ENCODE assay signal across 8 cellular contexts in the genomic region with DNA sequence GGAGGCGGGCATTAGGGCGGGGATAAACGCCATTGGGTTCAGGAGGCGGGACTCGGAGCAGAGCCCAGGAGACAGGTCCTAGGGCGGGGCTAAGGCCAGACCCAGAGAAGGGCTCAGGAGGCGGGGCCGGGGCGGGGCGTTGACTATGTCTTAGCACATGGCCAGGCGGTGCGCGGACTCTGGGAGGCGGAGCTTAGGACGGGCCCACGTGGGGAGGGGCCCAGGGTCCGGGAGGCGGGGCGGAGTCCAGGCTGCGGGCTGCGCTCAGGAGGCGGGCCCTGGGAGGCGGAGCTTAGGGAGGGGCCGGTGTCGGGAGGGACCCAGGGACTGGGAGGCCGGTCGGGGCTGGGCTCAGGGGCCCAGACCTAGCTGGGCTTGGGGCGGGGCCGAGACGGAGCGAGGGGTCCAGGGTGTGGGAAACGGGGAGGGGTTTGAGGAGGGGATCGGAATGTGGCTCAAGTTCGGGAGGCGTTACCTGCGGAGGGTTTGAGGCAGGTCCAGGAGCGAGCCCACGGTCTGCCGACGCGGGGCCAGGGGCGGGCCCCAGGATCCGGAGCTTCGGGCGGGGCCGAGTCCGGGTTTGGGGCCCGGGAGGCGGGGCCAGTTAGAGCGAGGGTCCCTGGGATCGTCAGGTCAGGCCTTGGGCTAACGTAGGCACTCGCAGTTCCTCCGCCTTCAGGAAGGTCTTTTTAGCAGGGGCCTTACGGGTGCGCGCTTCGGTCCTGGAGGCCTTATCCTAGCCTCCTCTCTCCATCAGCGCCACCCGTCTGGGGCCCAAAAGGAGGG. TPM values are rescaled to one million over a fixed set of nuclear protein-coding genes. Genes with fewer than 3 reads are reported as not detected.
DNase-seq lines count a peak whose midpoint lies in the region; ATAC-seq and TF ChIP-seq lines count a peak whose summit lies in the region.
"Not testable (repeated sequence)": the region's sequence is repeated elsewhere in the genome, so short reads cannot be mapped to it uniquely, and the experiment has no call there.

No MANE protein-coding gene starts in this region.

- H3K9me2 ChIP-seq in Karpas-422 (replicated peaks; ENCODE audit: insufficient read depth, low read length) = not testable (repeated sequence)

- H3K27me3 ChIP-seq in Karpas-422 (ENCODE audit: low read length); Panc1 (ENCODE audit: control insufficient read depth, insufficient read depth, low read length); mononuclear cell (ENCODE audit: insufficient read depth, low read length): not testable (repeated sequence)

- H4K20me1 ChIP-seq in Karpas-422 (ENCODE audit: insufficient read depth, low read depth, low read length) = not testable (repeated sequence)

- H3K9ac ChIP-seq in Karpas-422 (ENCODE audit: low read length) = peak overlapping the region; percentile 96

- H3K4me3 ChIP-seq in Karpas-422 (ENCODE audit: low read length) (peak overlapping the region; percentile 99), Panc1 (ENCODE audit: low read depth in 2 of 2, low read length in 2 of 2) (peak overlapping the region; percentile 74 to 81), epithelial cell of esophagus (ENCODE audit: low read length) (peak overlapping the region; percentile 50), mononuclear cell (ENCODE audit: low read length) (peak overlapping the region; percentile 51)

- H3K27ac ChIP-seq in Karpas-422 (ENCODE audit: low read length) = peak overlapping the region; percentile 75
- peak overlapping the region; percentile 86 for H3K27ac ChIP-seq in Panc1 (ENCODE audit: low read length)

- peaks cover 11% of the 10 kb centered on the region for H3K79me2 ChIP-seq in Karpas-422 (ENCODE audit: low read length)

- not testable (repeated sequence) for H3K36me3 ChIP-seq in Karpas-422 (ENCODE audit: insufficient read depth, low read length); Panc1 (ENCODE audit: control insufficient read depth, insufficient read depth, low read length)

- in situ Hi-C loops in Panc1 (cut with HindIII; ENCODE audit: low pct_unique_long_range_greater_than_20kb, low sequenced_read_pairs) = not testable (repeated sequence)

- H3K4me2 ChIP-seq in Karpas-422 (ENCODE audit: low read depth, low read length, poor library complexity, severe bottlenecking) = peak overlapping the region; percentile 96

- CTCF ChIA-PET in Panc1 (lab: Charles Lee) = interaction anchor here (0.6 to 1.1 kb wide), 4 partner anchors 14 to 169 kb away, joined by 3 to 7 read pairs (median 4); no protein-coding TSS in a partner anchor

- not testable (repeated sequence) for TF ChIP-seq CTCF in Panc1 (IDR thresholded peaks at IDR 0.05); epithelial cell of esophagus (IDR thresholded peaks at IDR 0.05; ENCODE audit: insufficient read depth, low read depth, low read length, missing control alignments)

- POLR2A ChIA-PET in Panc1 (lab: Charles Lee) = interaction anchor here (0.6 kb wide), 2 partner anchors 537 to 1862 kb away, joined by 3 read pairs; no protein-coding TSS in a partner anchor

- DNase-seq in CMK (ENCODE audit: low read depth) (peak; percentile 68), Karpas-422 (peak; percentile 98), activated T-cell treated with anti-CD3 and anti-CD28 coated beads for 48 hours (ENCODE audit: low read depth) (peak; percentile 98), epithelial cell of esophagus (ENCODE audit: low read depth) (peak; percentile 94)
- DNase-seq in Panc1 (ENCODE audit: low read depth, low spot score) = not testable (repeated sequence)
- peak; percentile 99 for DNase-seq in stimulated activated CD8-positive, alpha-beta memory T cell treated with anti-CD3 and anti-CD28 coated beads, Interleukin-15, amount 100 ng/mL, for 1 hour (ENCODE audit: low read depth)

- ATAC-seq in GM21737 (IDR thresholded peaks at IDR 0.05; ENCODE audit: unreplicated experiment) (peak; percentile 48), Panc1 (peak; percentile 60; the same call in 1 of the 2 replicates)

- H2AFZ ChIP-seq in Karpas-422 (ENCODE audit: low read length) = peak overlapping the region; percentile 96; the same call in 1 of the 2 replicates

- H3K4me1 ChIP-seq in Karpas-422 (ENCODE audit: low read length); Panc1 (ENCODE audit: control insufficient read depth, insufficient read depth, low read length); mononuclear cell (ENCODE audit: insufficient read depth, low read length): not testable (repeated sequence)

- intact Hi-C loops in Panc1 (cut with micrococcal nuclease; ENCODE audit: unreplicated experiment) = not testable (repeated sequence)

- BruUV-seq in Panc1 (replicated peaks; lab: Mats Ljungman, UMichigan) = not testable (repeated sequence)

- H3K9me3 ChIP-seq in Karpas-422 (ENCODE audit: low read length); Panc1 (ENCODE audit: control insufficient read depth, insufficient read depth, low read depth, low read length); mononuclear cell (ENCODE audit: low read depth, low read length): not testable (repeated sequence)

RNA-seq across cellular contexts. Expression of gene ALG1L2, which starts 30.4 kb away (rescaled TPM):
- total RNA-seq in Karpas-422 (2014; rRNA removed; shearing (Covaris generic); ENCODE audit: low replicate concordance) = not detected in 2 replicates
- total RNA-seq in Panc1 (2021; ENCODE audit: unreplicated experiment) (0.33 TPM), mononuclear cell (not detected)
- not detected for polyA plus RNA-seq in Panc1 (2012; ENCODE audit: insufficient read length)
